1 cellular context compared by ENCODE assay signal in the genomic region with DNA sequence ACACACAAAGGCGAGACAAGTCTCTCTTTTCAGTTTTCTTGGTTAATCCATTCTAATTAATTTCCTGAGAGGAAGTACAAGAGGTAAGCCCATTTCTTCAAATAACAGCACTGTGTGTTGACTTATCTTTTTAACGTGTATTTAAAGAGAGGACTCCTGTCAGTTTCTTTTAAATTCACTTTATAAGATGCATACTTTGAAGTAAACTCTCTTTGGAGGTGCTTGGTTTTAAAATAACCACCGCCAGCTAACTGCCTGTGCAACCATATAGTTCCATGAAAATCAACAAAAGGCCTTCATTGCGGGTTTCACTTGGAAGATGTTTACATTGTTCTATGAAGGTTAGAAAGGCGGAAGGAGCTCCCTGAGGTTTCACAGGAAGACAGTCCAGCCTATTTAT.
TF ChIP-seq lines count a peak whose summit lies in the region.

No MANE protein-coding gene starts in this region.

TF ChIP-seq in H1, 55 proteins besides CTCF, POLR2A, EP300 and RAD21:
- TF ChIP-seq YY1 (IDR thresholded peaks at IDR 0.05; ENCODE audit: low read depth, low read length) (no peak), SIN3A (conservative IDR thresholded peaks at IDR 0.05 in 1 of 2, IDR thresholded peaks at IDR 0.05 in 1 of 2; ENCODE audit: low read depth in 1 of 2, low read length in 2 of 2) (no peak), NANOG (IDR thresholded peaks at IDR 0.05; ENCODE audit: insufficient read depth, low read depth, low read length, poor library complexity, severe bottlenecking) (no peak), RBBP5 (IDR thresholded peaks at IDR 0.05; ENCODE audit: borderline replicate concordance, low read depth, low read length) (no peak), TAF1 (IDR thresholded peaks at IDR 0.05; ENCODE audit: low read depth, low read length) (no peak), CTBP2 (IDR thresholded peaks at IDR 0.05; ENCODE audit: borderline replicate concordance, insufficient read depth, insufficient read length, low read length) (no peak), RFX5 (IDR thresholded peaks at IDR 0.05; ENCODE audit: borderline replicate concordance, low read depth, low read length) (no peak)
